ENCODE assay signal across 1 cellular context in the genomic region with DNA sequence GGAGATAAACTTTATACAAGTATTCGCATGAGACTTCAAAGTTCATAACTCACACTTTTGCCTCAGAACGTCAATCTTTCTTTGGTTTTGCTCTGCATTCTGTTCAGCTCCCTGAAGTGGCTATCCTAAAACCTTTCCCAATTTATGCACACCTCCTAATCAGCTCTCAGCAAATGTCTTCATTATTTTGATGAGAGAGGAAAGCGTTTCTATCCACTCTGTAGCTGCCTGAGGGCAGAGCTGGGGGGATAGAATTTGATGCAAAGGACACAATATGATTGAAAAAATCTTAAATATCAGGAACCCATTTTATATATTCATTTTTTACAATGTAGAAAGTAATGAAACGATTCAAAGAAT.
A peak's percentile ranks its signal among the peaks of the same experiment; 100 is the strongest.
TF ChIP-seq lines count a peak whose summit lies in the region.

No MANE protein-coding gene starts in this region.

TF ChIP-seq in HepG2, 621 proteins besides CTCF, POLR2A, EP300 and RAD21 (continued from another document):
- TF ChIP-seq, protein P1, sequence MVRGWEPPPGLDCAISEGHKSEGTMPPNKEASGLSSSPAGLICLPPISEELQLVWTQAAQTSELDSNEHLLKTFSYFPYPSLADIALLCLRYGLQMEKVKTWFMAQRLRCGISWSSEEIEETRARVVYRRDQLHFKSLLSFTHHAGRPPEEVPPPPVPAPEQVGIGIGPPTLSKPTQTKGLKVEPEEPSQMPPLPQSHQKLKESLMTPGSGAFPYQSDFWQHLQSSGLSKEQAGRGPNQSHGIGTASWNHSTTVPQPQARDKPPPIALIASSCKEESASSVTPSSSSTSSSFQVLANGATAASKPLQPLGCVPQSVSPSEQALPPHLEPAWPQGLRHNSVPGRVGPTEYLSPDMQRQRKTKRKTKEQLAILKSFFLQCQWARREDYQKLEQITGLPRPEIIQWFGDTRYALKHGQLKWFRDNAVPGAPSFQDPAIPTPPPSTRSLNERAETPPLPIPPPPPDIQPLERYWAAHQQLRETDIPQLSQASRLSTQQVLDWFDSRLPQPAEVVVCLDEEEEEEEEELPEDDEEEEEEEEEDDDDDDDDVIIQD (CRISPR knock-in tag; IDR thresholded peaks at IDR 0.05; ENCODE audit: low read depth) = 0 out of 2 replicates have a peak, but pooled peaks have one; percentile 2
- TF ChIP-seq PBX3 (CRISPR knock-in tag; IDR thresholded peaks at IDR 0.05; ENCODE audit: borderline replicate concordance) (no peak), BCLAF1 (IDR thresholded peaks at IDR 0.05) (no peak), TBX2 (CRISPR knock-in tag; IDR thresholded peaks at IDR 0.05; ENCODE audit: borderline replicate concordance) (0 out of 2 replicates have a peak, but pooled peaks have one; percentile 8), CERS6 (CRISPR knock-in tag; IDR thresholded peaks at IDR 0.05) (no peak), ZNF615 (CRISPR knock-in tag; IDR thresholded peaks at IDR 0.05; ENCODE audit: borderline replicate concordance) (no peak), ZNF772 (CRISPR knock-in tag; IDR thresholded peaks at IDR 0.05) (no peak), KDM3A (CRISPR knock-in tag; IDR thresholded peaks at IDR 0.05; ENCODE audit: low read depth) (0 out of 2 replicates have a peak, but pooled peaks have one; percentile 60), KLF9 (CRISPR knock-in tag; IDR thresholded peaks at IDR 0.05; ENCODE audit: low read depth) (0 out of 2 replicates have a peak, but pooled peaks have one; percentile 45), TP53 (CRISPR knock-in tag; conservative IDR thresholded peaks at IDR 0.05) (no peak), ZBED4 (CRISPR knock-in tag; IDR thresholded peaks at IDR 0.05; ENCODE audit: borderline replicate concordance) (no peak; the same call in 1 of the 2 replicates)
